ENCODE assay signal across 15 cellular contexts in genomic region chr13:52837850-52838249, GRCh38. TPM values are rescaled to one million over a fixed set of nuclear protein-coding genes. Genes with fewer than 3 reads are reported as not detected.
DNase-seq lines count a peak whose midpoint lies in the region; ATAC-seq and TF ChIP-seq lines count a peak whose summit lies in the region.
"Had no signal": no experiment of that assay in that cellular context is flagged by ENCODE, and none has a peak within 500 bp of the region (broad histone marks: within the 10 kb centered on the region; RNA-seq: fewer than 3 reads in every experiment).

No MANE protein-coding gene starts in this region.

- no peak overlapping the region for H3K4me3 ChIP-seq in mesendoderm (ENCODE audit: low read length)

- in situ Hi-C loops in GM13977 (cut with MboI; ENCODE audit: low pct_unique_long_range_greater_than_20kb, low sequenced_read_pairs, unreplicated experiment) = no loop called here

- no peak overlapping the region for H3K27ac ChIP-seq in mesendoderm (ENCODE audit: low read depth, low read length)

- no peak overlapping the region for H2BK120ac ChIP-seq in mesendoderm (ENCODE audit: low read depth, low read length)

- H4K8ac ChIP-seq in mesendoderm (ENCODE audit: low read depth, low read length) = no peak overlapping the region

- H4K5ac ChIP-seq in mesendoderm (ENCODE audit: low read length) = no peak overlapping the region

- H3K4ac ChIP-seq in mesendoderm (ENCODE audit: low read depth, low read length) = no peak overlapping the region

- H3K18ac ChIP-seq in mesendoderm (ENCODE audit: low read length) = no peak overlapping the region

- no peak for TF ChIP-seq CTCF in GM13977 (IDR thresholded peaks at IDR 0.05; ENCODE audit: extremely low read depth, insufficient read depth, missing control alignments)

- peak; percentile 25 for DNase-seq in A172 (ENCODE audit: low spot score)
- DNase-seq in GM13977 (ENCODE audit: low spot score) = peak; percentile 44
- DNase-seq in mesendoderm = peak; percentile 62
- no peak for DNase-seq in stimulated activated CD4-positive, alpha-beta T cell treated with anti-CD3 and anti-CD28 coated beads, Interleukin-1b, Interleukin-23, amount 100 ng/mL, for 48 hours
- DNase-seq: CD8-positive, alpha-beta T cell; COR-L47; DMS153; DMS79 treated with DMSO at 0.1 percent for 48 hours; EL; HCEC 1CT; HFFc6 had no signal

- H3K79me2 ChIP-seq in mesendoderm (ENCODE audit: control insufficient read depth, insufficient read depth, low read length) = no peaks in the 10 kb centered on the region

- H3K4me2 ChIP-seq in mesendoderm (ENCODE audit: low read length) = no peak overlapping the region

- H3K79me1 ChIP-seq in mesendoderm (ENCODE audit: low read length) = no peaks in the 10 kb centered on the region

- ATAC-seq in activated T-helper 17 cell treated with anti-CD3 and anti-CD28 coated beads, Interleukin-2, amount 50 U/mL, for 72 hours (replicated peaks) = peak; percentile 45
- ATAC-seq in GM21529 (IDR thresholded peaks at IDR 0.05; ENCODE audit: unreplicated experiment) = no peak
- ATAC-seq: CD8-positive, alpha-beta T cell had no signal

- no peaks in the 10 kb centered on the region for H3K36me3 Mint-ChIP-seq in activated T-helper 17 cell treated with anti-CD3 and anti-CD28 coated beads, Interleukin-2, amount 50 U/mL, for 72 hours (ENCODE audit: low read depth)
- H3K36me3 Mint-ChIP-seq: CD14-positive monocyte; CD8-positive, alpha-beta T cell had no signal

- H3K9ac ChIP-seq in mesendoderm (ENCODE audit: low read length) = no peak overlapping the region

- no peak overlapping the region for H2BK5ac ChIP-seq in mesendoderm (ENCODE audit: low read length)

- peaks cover 10% of the 10 kb centered on the region for H3K4me1 ChIP-seq in mesendoderm (ENCODE audit: control insufficient read depth, low read depth, low read length)

- H3K4me1 Mint-ChIP-seq in activated T-helper 17 cell treated with anti-CD3 and anti-CD28 coated beads, Interleukin-2, amount 50 U/mL, for 72 hours = no peaks in the 10 kb centered on the region
- H3K4me1 Mint-ChIP-seq: CD14-positive monocyte had no signal

- no peak overlapping the region for H3K4me3 Mint-ChIP-seq in activated T-helper 17 cell treated with anti-CD3 and anti-CD28 coated beads, Interleukin-2, amount 50 U/mL, for 72 hours
- H3K4me3 Mint-ChIP-seq: CD14-positive monocyte; CD8-positive, alpha-beta T cell; HFFc6 had no signal

- peaks cover 47% of the 10 kb centered on the region for H3K27me3 Mint-ChIP-seq in activated T-helper 17 cell treated with anti-CD3 and anti-CD28 coated beads, Interleukin-2, amount 50 U/mL, for 72 hours

- WGBS in mesendoderm (ENCODE audit: extremely low coverage, insufficient coverage, low lambda C conversion rate) = no CpG with 5 or more reads among the region's 2 CpGs

- no peaks in the 10 kb centered on the region for H3K36me3 ChIP-seq in mesendoderm (ENCODE audit: control insufficient read depth, insufficient read depth, low read length)

- no peaks in the 10 kb centered on the region for H3K27me3 ChIP-seq in mesendoderm (ENCODE audit: insufficient read depth, low read length, poor library complexity)

- no peak overlapping the region for H2AK5ac ChIP-seq in mesendoderm (ENCODE audit: low read length)

- H3K9me3 Mint-ChIP-seq in activated T-helper 17 cell treated with anti-CD3 and anti-CD28 coated beads, Interleukin-2, amount 50 U/mL, for 72 hours = no peaks in the 10 kb centered on the region
- H3K9me3 Mint-ChIP-seq: CD8-positive, alpha-beta T cell had no signal

- H3K27ac Mint-ChIP-seq in activated T-helper 17 cell treated with anti-CD3 and anti-CD28 coated beads, Interleukin-2, amount 50 U/mL, for 72 hours = no peak overlapping the region
- H3K27ac Mint-ChIP-seq: CD14-positive monocyte; CD8-positive, alpha-beta T cell; HFFc6 had no signal

- no peak overlapping the region for H2BK15ac ChIP-seq in mesendoderm (replicated peaks; ENCODE audit: low read depth)

- H3K23ac ChIP-seq in mesendoderm (ENCODE audit: low read length) = no peak overlapping the region

- no peak overlapping the region for H3K56ac ChIP-seq in mesendoderm (ENCODE audit: low read length)

RNA-seq across cellular contexts. Expression of gene PCDH8, which starts 10.6 kb away (rescaled TPM):
- total RNA-seq in A172 (2014; rRNA removed; shearing (Covaris generic)) = not detected in 2 replicates
- not detected for total RNA-seq in activated T-helper 17 cell treated with anti-CD3 and anti-CD28 coated beads, Interleukin-2, amount 50 U/mL, for 72 hours
- polyA plus RNA-seq in mesendoderm (2013, experiment 1 of 2) = 0.52 TPM
- polyA plus RNA-seq in mesendoderm (2013, experiment 2 of 2) = 0.80 TPM
- total RNA-seq: CD8-positive, alpha-beta T cell; H4; HFFc6 had no signal
- polyA plus RNA-seq: CD14-positive monocyte had no signal
